10 cellular contexts compared by ENCODE assay signal in genomic region chr1:203686091-203686632, GRCh38. TPM values are rescaled to one million over a fixed set of nuclear protein-coding genes. Genes with fewer than 3 reads are reported as not detected.
DNase-seq lines count a peak whose midpoint lies in the region; ATAC-seq and TF ChIP-seq lines count a peak whose summit lies in the region.
"Had no signal": no experiment of that assay in that cellular context is flagged by ENCODE, and none has a peak within 500 bp of the region (broad histone marks: within the 10 kb centered on the region; RNA-seq: fewer than 3 reads in every experiment).

No MANE protein-coding gene starts in this region.

- H3K9me3 ChIP-seq in CD4-positive, alpha-beta memory T cell (ENCODE audit: control insufficient read depth in 1 of 2, low read length in 2 of 2) = no peaks in the 10 kb centered on the region

- no peak overlapping the region for H3K4me3 ChIP-seq in CD4-positive, alpha-beta memory T cell (ENCODE audit: low read length in 2 of 2)

- no peaks in the 10 kb centered on the region for H3K27me3 ChIP-seq in CD4-positive, alpha-beta memory T cell (ENCODE audit: insufficient read depth, low read length)

- H3K36me3 Mint-ChIP-seq in CD4-positive, alpha-beta memory T cell = peaks cover 43 to 65% of the 10 kb centered on the region in 2 donors
- peaks cover 41% of the 10 kb centered on the region for H3K36me3 Mint-ChIP-seq in endothelial cell (ENCODE audit: low read depth, unreplicated experiment)
- peaks cover 31% of the 10 kb centered on the region for H3K36me3 Mint-ChIP-seq in natural killer cell treated with Interleukin-12 subunit alpha and Interleukin-12 subunit beta and Interleukin-15 and Interleukin-18, amount 100 ng/mL, for 72 hours

- TF ChIP-seq CTCF in endothelial cell (IDR thresholded peaks at IDR 0.05; ENCODE audit: unreplicated experiment) = no peak

- POLR2A ChIA-PET in CD4-positive, alpha-beta memory T cell (lab: Charles Lee; ENCODE audit: partially characterized antibody) = interaction anchor here (1.2 to 1.8 kb wide), 2 partner anchors 60 to 79 kb away, joined by 3 to 7 read pairs; partner anchors contain the start of gene ATP2B4

- peaks cover 66% of the 10 kb centered on the region for H3K4me1 ChIP-seq in CD4-positive, alpha-beta memory T cell (ENCODE audit: insufficient read depth, low read length)

- H3K27ac ChIP-seq in CD4-positive, alpha-beta memory T cell (ENCODE audit: low read depth, low read length) = no peak overlapping the region

- no peak overlapping the region for H3K4me3 Mint-ChIP-seq in CD4-positive, alpha-beta memory T cell
- H3K4me3 Mint-ChIP-seq in endothelial cell (ENCODE audit: unreplicated experiment) = no peak overlapping the region
- no peak overlapping the region for H3K4me3 Mint-ChIP-seq in natural killer cell treated with Interleukin-12 subunit alpha and Interleukin-12 subunit beta and Interleukin-15 and Interleukin-18, amount 100 ng/mL, for 72 hours
- no peak overlapping the region for H3K4me3 Mint-ChIP-seq in stimulated activated naive CD8-positive, alpha-beta T cell treated with anti-CD3 and anti-CD28 coated beads, Interleukin-15, amount 100 ng/mL, for 72 hours
- H3K4me3 Mint-ChIP-seq: dendritic cell treated with granulocyte-macrophage colony-stimulating factor and Interleukin-4, amounts not matched to agents 40 ng/mL and 50 ng/mL, for 4 days had no signal

- H3K27ac Mint-ChIP-seq in CD4-positive, alpha-beta memory T cell = peak overlapping the region; percentile 64 to 92 (median 84)
- H3K27ac Mint-ChIP-seq in endothelial cell (ENCODE audit: unreplicated experiment) = peak overlapping the region; percentile 99
- peak overlapping the region; percentile 68 to 76 for H3K27ac Mint-ChIP-seq in natural killer cell treated with Interleukin-12 subunit alpha and Interleukin-12 subunit beta and Interleukin-15 and Interleukin-18, amount 100 ng/mL, for 72 hours
- peak overlapping the region in 1 of 2 donors; percentile 95 for H3K27ac Mint-ChIP-seq in stimulated activated naive CD8-positive, alpha-beta T cell treated with anti-CD3 and anti-CD28 coated beads, Interleukin-15, amount 100 ng/mL, for 72 hours
- H3K27ac Mint-ChIP-seq: dendritic cell treated with granulocyte-macrophage colony-stimulating factor and Interleukin-4, amounts not matched to agents 40 ng/mL and 50 ng/mL, for 4 days had no signal

- intact Hi-C loops in CD4-positive, alpha-beta memory T cell (cut with micrococcal nuclease) = no loop called here

- ATAC-seq in natural killer cell treated with Interleukin-12 subunit alpha and Interleukin-12 subunit beta and Interleukin-15 and Interleukin-18, amount 100 ng/mL, for 72 hours = no peak
- ATAC-seq in GM21390 (IDR thresholded peaks at IDR 0.05; ENCODE audit: unreplicated experiment) (no peak), HG02763 (IDR thresholded peaks at IDR 0.05; ENCODE audit: unreplicated experiment) (no peak), HG03520 (IDR thresholded peaks at IDR 0.05; ENCODE audit: unreplicated experiment) (no peak)
- no peak for ATAC-seq in stimulated activated naive CD8-positive, alpha-beta T cell treated with anti-CD3 and anti-CD28 coated beads, Interleukin-15, amount 100 ng/mL, for 72 hours

- CTCF ChIA-PET in CD4-positive, alpha-beta memory T cell (lab: Charles Lee; ENCODE audit: partially characterized antibody) = interaction anchor here (1.2 to 9.8 kb wide), 7 partner anchors 12 to 419 kb away, joined by 3 to 74 read pairs (median 5); partner anchors contain the start of gene ATP2B4

- no peaks in the 10 kb centered on the region for H3K27me3 Mint-ChIP-seq in CD4-positive, alpha-beta memory T cell
- peaks cover 10% of the 10 kb centered on the region for H3K27me3 Mint-ChIP-seq in endothelial cell (ENCODE audit: unreplicated experiment)
- no peaks in the 10 kb centered on the region for H3K27me3 Mint-ChIP-seq in natural killer cell treated with Interleukin-12 subunit alpha and Interleukin-12 subunit beta and Interleukin-15 and Interleukin-18, amount 100 ng/mL, for 72 hours
- no peaks in the 10 kb centered on the region for H3K27me3 Mint-ChIP-seq in stimulated activated naive CD8-positive, alpha-beta T cell treated with anti-CD3 and anti-CD28 coated beads, Interleukin-15, amount 100 ng/mL, for 72 hours
- H3K27me3 Mint-ChIP-seq: dendritic cell treated with granulocyte-macrophage colony-stimulating factor and Interleukin-4, amounts not matched to agents 40 ng/mL and 50 ng/mL, for 4 days had no signal

- H3K9me3 Mint-ChIP-seq in CD4-positive, alpha-beta memory T cell = no peaks in the 10 kb centered on the region
- H3K9me3 Mint-ChIP-seq in endothelial cell (ENCODE audit: unreplicated experiment) = no peaks in the 10 kb centered on the region
- H3K9me3 Mint-ChIP-seq in natural killer cell treated with Interleukin-12 subunit alpha and Interleukin-12 subunit beta and Interleukin-15 and Interleukin-18, amount 100 ng/mL, for 72 hours = no peaks in the 10 kb centered on the region
- no peaks in the 10 kb centered on the region for H3K9me3 Mint-ChIP-seq in stimulated activated naive CD8-positive, alpha-beta T cell treated with anti-CD3 and anti-CD28 coated beads, Interleukin-15, amount 100 ng/mL, for 72 hours
- H3K9me3 Mint-ChIP-seq: dendritic cell treated with granulocyte-macrophage colony-stimulating factor and Interleukin-4, amounts not matched to agents 40 ng/mL and 50 ng/mL, for 4 days had no signal

- no peak for DNase-seq in CD4-positive, alpha-beta memory T cell
- DNase-seq in NCI-H2107 (lab: John Stamatoyannopoulos, UW) (peak; percentile 49), endothelial cell (ENCODE audit: low spot score) (no peak)
- DNase-seq in natural killer cell treated with Interleukin-12 subunit alpha and Interleukin-12 subunit beta and Interleukin-15 and Interleukin-18, amount 100 ng/mL, for 72 hours (ENCODE audit: low spot score) = no peak
- DNase-seq in stimulated activated naive CD8-positive, alpha-beta T cell treated with anti-CD3 and anti-CD28 coated beads, Interleukin-15, amount 100 ng/mL, for 72 hours = no peak
- DNase-seq: DND-41 had no signal

- peaks cover 50 to 82% (median 66%) of the 10 kb centered on the region in 4 donors for H3K4me1 Mint-ChIP-seq in CD4-positive, alpha-beta memory T cell
- peaks cover 72% of the 10 kb centered on the region for H3K4me1 Mint-ChIP-seq in endothelial cell (ENCODE audit: unreplicated experiment)
- peaks cover 61 to 71% of the 10 kb centered on the region in 2 donors for H3K4me1 Mint-ChIP-seq in natural killer cell treated with Interleukin-12 subunit alpha and Interleukin-12 subunit beta and Interleukin-15 and Interleukin-18, amount 100 ng/mL, for 72 hours (ENCODE audit: low read depth in 2 of 2)
- peaks cover 27% of the 10 kb centered on the region for H3K4me1 Mint-ChIP-seq in stimulated activated naive CD8-positive, alpha-beta T cell treated with anti-CD3 and anti-CD28 coated beads, Interleukin-15, amount 100 ng/mL, for 72 hours

- peaks cover 16% of the 10 kb centered on the region for H3K36me3 ChIP-seq in CD4-positive, alpha-beta memory T cell (ENCODE audit: insufficient read depth, low read length)

RNA-seq across cellular contexts. Expression of gene ATP2B4, which starts 59.5 kb away (rescaled TPM):
- 10 to 100 TPM; 97.2 to 98.6 TPM for total RNA-seq in CD4-positive, alpha-beta memory T cell
- 10 to 100 TPM; 14.8 to 41.7 TPM for polyA plus RNA-seq in CD4-positive, alpha-beta memory T cell
- total RNA-seq in endothelial cell (ENCODE audit: unreplicated experiment) = 137 TPM
- total RNA-seq in natural killer cell treated with Interleukin-12 subunit alpha and Interleukin-12 subunit beta and Interleukin-15 and Interleukin-18, amount 100 ng/mL, for 72 hours = 100 to 1,000 TPM; 158 to 191 TPM
